Comparison of ENCODE assay signal across 11 cellular contexts in genomic region chr7:101947899-101948298, GRCh38.
A peak's percentile ranks its signal among the peaks of the same experiment; 100 is the strongest.
DNase-seq lines count a peak whose midpoint lies in the region; ATAC-seq, FAIRE-seq and TF ChIP-seq lines count a peak whose summit lies in the region.
"Had no signal": no experiment of that assay in that cellular context is flagged by ENCODE, and none has a peak within 500 bp of the region (broad histone marks: within the 10 kb centered on the region; RNA-seq: fewer than 3 reads in every experiment).

No MANE protein-coding gene starts in this region.

- POLR2A ChIA-PET in SK-N-SH (lab: Yijun Ruan, JAX) = no interaction called here
- POLR2A ChIA-PET in RWPE1 (lab: Yijun Ruan, JAX; ENCODE audit: low non-redundant PET) = no interaction called here

- peaks cover 78% of the 10 kb centered on the region for H3K79me2 ChIP-seq in SK-N-SH (ENCODE audit: insufficient read depth)

- FAIRE-seq in small intestine (lab: Jason Lieb, UNC) = no peak

- TF ChIP-seq EP300 in SK-N-SH (IDR thresholded peaks at IDR 0.05; ENCODE audit: borderline replicate concordance in 1 of 2, low read depth in 1 of 2, low read length in 1 of 2) = peak; percentile 27 to 95; a peak in 3 of 4 replicates

- H3K4me3 ChIP-seq in SK-N-SH (ENCODE audit: low read depth in 2 of 2, low read length in 1 of 2) (no peak overlapping the region), small intestine (ENCODE audit: low read depth in 1 of 2, low read length in 2 of 2) (no peak overlapping the region)

- no peaks in the 10 kb centered on the region for H3K9me2 ChIP-seq in SK-N-SH

- H3K4me2 ChIP-seq in SK-N-SH = peak overlapping the region; percentile 28

- peaks cover 22% of the 10 kb centered on the region for H3F3A ChIP-seq in SK-N-SH (replicated peaks; ENCODE audit: insufficient read depth)

- H3K4me1 ChIP-seq in SK-N-SH (ENCODE audit: control insufficient read depth in 1 of 2, insufficient read depth in 2 of 2, low read depth in 1 of 2, low read length in 1 of 2) = peaks cover 25 to 66% of the 10 kb centered on the region in 2 experiments
- peaks cover under 1 to 15% of the 10 kb centered on the region in 2 donors for H3K4me1 ChIP-seq in small intestine (ENCODE audit: control insufficient read depth in 2 of 2, insufficient read depth in 1 of 2, low read depth in 1 of 2, low read length in 1 of 2)

- H3K27ac ChIP-seq in SK-N-SH (ENCODE audit: low read depth in 2 of 2, low read length in 1 of 2) (peak overlapping the region; percentile 38 to 89; a peak in 3 of 4 replicates), small intestine (ENCODE audit: low read depth in 1 of 2, low read length in 1 of 2) (no peak overlapping the region), RWPE1 (no peak overlapping the region)

- H3K9ac ChIP-seq in SK-N-SH = no peak overlapping the region

- H3K27me3 ChIP-seq in SK-N-SH (ENCODE audit: insufficient read depth) (no peaks in the 10 kb centered on the region), small intestine (ENCODE audit: control insufficient read depth in 2 of 2, insufficient read depth in 2 of 2, low read length in 2 of 2) (no peaks in the 10 kb centered on the region)

- no peaks in the 10 kb centered on the region for H3K9me3 ChIP-seq in SK-N-SH
- no peaks in the 10 kb centered on the region for H3K9me3 ChIP-seq in small intestine (ENCODE audit: control insufficient read depth, low read depth)

- H4K20me1 ChIP-seq in SK-N-SH (ENCODE audit: insufficient read depth) = no peaks in the 10 kb centered on the region

- TF ChIP-seq RAD21 in SK-N-SH (IDR thresholded peaks at IDR 0.05; ENCODE audit: low read length) = peak; percentile 56

- H3K36me3 ChIP-seq in SK-N-SH (replicated peaks in 1 of 2; ENCODE audit: control insufficient read depth in 1 of 2, insufficient read depth in 2 of 2, low read length in 1 of 2) (no peaks in the 10 kb centered on the region), small intestine (ENCODE audit: control insufficient read depth in 2 of 2, insufficient read depth in 2 of 2, low read length in 2 of 2) (no peaks in the 10 kb centered on the region)

- no peak for TF ChIP-seq CTCF in SK-N-SH (IDR thresholded peaks at IDR 0.05)
- no peak for TF ChIP-seq CTCF in RWPE1 (conservative IDR thresholded peaks at IDR 0.05; ENCODE audit: low read depth)

- intact Hi-C loops in Right ventricle myocardium superior (cut with DNase I) = no loop called here
- intact Hi-C loops in sciatic nerve (cut with DNase I) = no loop called here

- CTCF ChIA-PET in SK-N-SH (lab: Yijun Ruan, JAX) (interaction anchor here (0.8 to 2.1 kb wide), 9 partner anchors 11 to 358 kb away, joined by 3 to 7 read pairs (median 4); no protein-coding TSS in a partner anchor), RWPE1 (lab: Yijun Ruan, JAX) (no interaction called here)

- ATAC-seq in Right ventricle myocardium superior (ENCODE audit: poor library complexity) (peak; percentile 78), sciatic nerve (no peak)

- no peak overlapping the region for H2AFZ ChIP-seq in SK-N-SH (ENCODE audit: low read depth)

- DNase-seq in NCI-H1105 treated with DMSO at 0.1 percent for 48 hours (lab: John Stamatoyannopoulos, UW) = peak; percentile 97
- peak; percentile 88 for DNase-seq in SK-N-SH
- peak; percentile 88 for DNase-seq in Right ventricle myocardium superior
- DNase-seq in small intestine = peak; percentile 22
- DNase-seq in OCI-M2 (lab: John Stamatoyannopoulos, UW; ENCODE audit: unreplicated experiment) = no peak
- DNase-seq in sciatic nerve (ENCODE audit: low spot score) = no peak
- no peak for DNase-seq in CD1c-positive myeloid dendritic cell (ENCODE audit: extremely low spot score)
- DNase-seq in RWPE1 (ENCODE audit: low spot score) = no peak
- DNase-seq: effector CD8-positive, alpha-beta T cell; midbrain; NK-92 treated with Interleukin-12 subunit alpha and Interleukin-12 subunit beta, amount 100 ng/mL, for 24 hours had no signal

- WGBS in SK-N-SH (ENCODE audit: low lambda C conversion rate) = 47% methylated on average over 10 of the region's 10 CpGs
- 39 to 57% (median 56%) methylated on average over 10 of the region's 10 CpGs for WGBS in small intestine, 3 donors

TF ChIP-seq in SK-N-SH, 30 proteins besides CTCF, POLR2A, EP300 and RAD21 (continues in another document):
- TF ChIP-seq RCOR1 (IDR thresholded peaks at IDR 0.05; ENCODE audit: low read length) = peak; percentile 94
- peak; percentile 94 for TF ChIP-seq GATA2 (CRISPR knock-in tag; IDR thresholded peaks at IDR 0.05)
- peak; percentile 72; the same call in 1 of the 2 replicates for TF ChIP-seq MEF2A (IDR thresholded peaks at IDR 0.05; ENCODE audit: borderline replicate concordance, low read depth)
- TF ChIP-seq SMC3 (IDR thresholded peaks at IDR 0.05; ENCODE audit: low read depth, low read length) = no peak; the same call in 1 of the 2 replicates
- TF ChIP-seq PBX3 (IDR thresholded peaks at IDR 0.05) = peak; percentile 74
- peak; percentile 52 for TF ChIP-seq TCF12 (IDR thresholded peaks at IDR 0.05)
- TF ChIP-seq RXRA (IDR thresholded peaks at IDR 0.05; ENCODE audit: borderline replicate concordance, low read depth) = no peak
- TF ChIP-seq FOXM1 (IDR thresholded peaks at IDR 0.05; ENCODE audit: low read depth) = no peak
- no peak for TF ChIP-seq EZH2phosphoT487 (IDR thresholded peaks at IDR 0.05; ENCODE audit: borderline replicate concordance, low read depth)
- peak; percentile 83 for TF ChIP-seq NFIC (IDR thresholded peaks at IDR 0.05; ENCODE audit: borderline replicate concordance)
- TF ChIP-seq USF2 (IDR thresholded peaks at IDR 0.05; ENCODE audit: borderline replicate concordance, low read depth, low read length) = no peak
- TF ChIP-seq RFX5 (IDR thresholded peaks at IDR 0.05; ENCODE audit: low read length) = 0 out of 2 replicates have a peak, but pooled peaks have one; percentile 56
- TF ChIP-seq JUND (IDR thresholded peaks at IDR 0.05) = no peak; the same call in 1 of the 2 replicates
- TF ChIP-seq NRF1 (IDR thresholded peaks at IDR 0.05; ENCODE audit: low read depth, low read length) = no peak
- no peak for TF ChIP-seq USF1 (IDR thresholded peaks at IDR 0.05; ENCODE audit: borderline replicate concordance, low read depth)
- peak; percentile 64; the same call in 1 of the 2 replicates for TF ChIP-seq MXI1 (IDR thresholded peaks at IDR 0.05; ENCODE audit: low read depth, low read length)
- TF ChIP-seq GABPA (IDR thresholded peaks at IDR 0.05; ENCODE audit: low read depth) = no peak
- TF ChIP-seq ELF1 (IDR thresholded peaks at IDR 0.05) = no peak
- TF ChIP-seq REST (IDR thresholded peaks at IDR 0.05; ENCODE audit: low read depth, low read length) = no peak
- TF ChIP-seq SIN3A (IDR thresholded peaks at IDR 0.05; ENCODE audit: borderline replicate concordance, low read depth, low read length) = no peak

Comparison
In these comparisons a context has a peak if more than half of its experiments do, and no peak if none do; other contexts are left out.
1. DNase-seq: peak in NCI-H1105 treated with DMSO at 0.1 percent for 48 hours (single experiment), SK-N-SH (single experiment), Right ventricle myocardium superior (single experiment) and small intestine (single experiment); none in OCI-M2 (single experiment), sciatic nerve (single experiment), CD1c-positive myeloid dendritic cell (single experiment) and RWPE1 (single experiment).
2. H3K27ac ChIP-seq: peak in SK-N-SH (2 of 2); none in small intestine (0 of 2) and RWPE1 (single experiment).